In the genomic region with DNA sequence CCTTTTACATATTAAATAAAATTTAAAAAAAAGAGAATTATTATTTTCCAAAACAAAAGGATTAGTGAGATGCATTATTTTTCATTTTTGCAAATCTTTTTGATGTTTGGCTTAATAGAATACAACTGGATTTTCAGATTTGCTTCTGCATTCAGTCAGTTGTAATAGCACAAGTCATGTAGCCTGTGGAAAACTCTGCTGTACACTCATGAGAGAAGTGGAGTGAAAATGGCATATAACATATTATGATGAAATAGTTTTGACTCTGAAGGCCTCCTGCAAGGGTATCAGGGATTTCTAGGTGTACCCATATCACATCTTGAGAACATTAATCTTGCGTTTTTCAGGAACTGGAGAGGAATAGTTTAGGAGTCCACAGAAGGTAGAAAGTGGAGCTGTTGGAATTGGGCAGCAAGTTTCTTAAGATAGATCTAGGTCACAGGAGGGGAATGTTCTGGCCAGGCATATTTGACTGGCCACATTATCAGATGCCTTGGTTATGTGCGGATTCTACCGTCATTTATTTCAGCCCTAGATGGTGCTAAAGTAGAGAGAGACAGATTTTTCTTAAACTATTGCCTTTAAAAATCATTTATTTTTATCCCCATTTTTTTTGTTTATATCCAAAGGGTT, we compare ENCODE assay signal across 15 cellular contexts. TPM values are rescaled to one million over a fixed set of nuclear protein-coding genes. Genes with fewer than 3 reads are reported as not detected.
DNase-seq lines count a peak whose midpoint lies in the region; ATAC-seq and TF ChIP-seq lines count a peak whose summit lies in the region.
"Had no signal": no experiment of that assay in that cellular context is flagged by ENCODE, and none has a peak within 500 bp of the region (broad histone marks: within the 10 kb centered on the region; RNA-seq: fewer than 3 reads in every experiment).

No MANE protein-coding gene starts in this region.

- H3K27me3 Mint-ChIP-seq in IgD-negative memory B cell, result no peaks in the 10 kb centered on the region
- no peaks in the 10 kb centered on the region for H3K27me3 Mint-ChIP-seq in activated naive CD8-positive, alpha-beta T cell
- H3K27me3 Mint-ChIP-seq in activated CD8-positive, alpha-beta memory T cell treated with anti-CD3 and anti-CD28 coated beads, Interleukin-2, amount 10 ng/mL, durations not matched to agents 7 days and 5 days, result no peaks in the 10 kb centered on the region

- no peaks in the 10 kb centered on the region for H3K9me3 Mint-ChIP-seq in IgD-negative memory B cell
- H3K9me3 Mint-ChIP-seq in activated naive CD8-positive, alpha-beta T cell (ENCODE audit: low read depth), result no peaks in the 10 kb centered on the region
- no peaks in the 10 kb centered on the region for H3K9me3 Mint-ChIP-seq in activated CD8-positive, alpha-beta memory T cell treated with anti-CD3 and anti-CD28 coated beads, Interleukin-2, amount 10 ng/mL, durations not matched to agents 7 days and 5 days (ENCODE audit: low read depth)
- H3K9me3 Mint-ChIP-seq: HFFc6 had no signal

- peak; percentile 77 to 87 (median 82) for ATAC-seq in heart left ventricle
- peak; percentile 96 to 97 for ATAC-seq in gastrocnemius medialis
- ATAC-seq in activated CD8-positive, alpha-beta memory T cell treated with anti-CD3 and anti-CD28 coated beads, Interleukin-2, amount 10 ng/mL, durations not matched to agents 7 days and 5 days, result no peak
- ATAC-seq: right lobe of liver had no signal

- CTCF ChIA-PET in activated CD8-positive, alpha-beta memory T cell treated with anti-CD3 and anti-CD28 coated beads, Interleukin-2, amount 10 ng/mL, durations not matched to agents 7 days and 5 days (lab: Charles Lee), result interaction anchor here (0.9 kb wide), 1 partner anchor 12 kb away, joined by 3 read pairs; no protein-coding TSS in a partner anchor

- DNase-seq in heart left ventricle (no peak), gastrocnemius medialis (peak; percentile 13 to 30), HUDEP-2 (lab: John Stamatoyannopoulos, UW; ENCODE audit: unreplicated experiment in 76 of 76) (no peak), mucosa of gallbladder (ENCODE audit: low spot score) (no peak), globus pallidus (ENCODE audit: low spot score) (no peak)
- no peak for DNase-seq in activated CD8-positive, alpha-beta memory T cell treated with anti-CD3 and anti-CD28 coated beads, Interleukin-2, amount 10 ng/mL, durations not matched to agents 7 days and 5 days
- DNase-seq: activated CD4-positive, alpha-beta T cell treated with anti-CD3 and anti-CD28 coated beads, Interleukin-2, amount 50 U/mL, for 1 hour; activated naive CD4-positive, alpha-beta T cell treated with Interleukin-2 at 50 U/mL for 16 hours; cortex of kidney; HFFc6; MV-4-11; NCI-H226; right lobe of liver had no signal

- H3K9me3 ChIP-seq in heart left ventricle (no peaks in the 10 kb centered on the region), gastrocnemius medialis (no peaks in the 10 kb centered on the region)
- H3K9me3 ChIP-seq: right lobe of liver had no signal

- in situ Hi-C loops in gastrocnemius medialis (cut with MboI; ENCODE audit: low sequenced_read_pairs in 4 of 4), result no loop called here

- H3K27ac Mint-ChIP-seq in IgD-negative memory B cell, result peak overlapping the region; percentile 14 to 70 (median 57)
- H3K27ac Mint-ChIP-seq in activated naive CD8-positive, alpha-beta T cell, result peak overlapping the region; percentile 88
- no peak overlapping the region for H3K27ac Mint-ChIP-seq in activated CD8-positive, alpha-beta memory T cell treated with anti-CD3 and anti-CD28 coated beads, Interleukin-2, amount 10 ng/mL, durations not matched to agents 7 days and 5 days
- H3K27ac Mint-ChIP-seq: HFFc6 had no signal

- peaks cover 14% of the 10 kb centered on the region for H3K36me3 Mint-ChIP-seq in IgD-negative memory B cell
- peaks cover 13% of the 10 kb centered on the region for H3K36me3 Mint-ChIP-seq in activated naive CD8-positive, alpha-beta T cell
- H3K36me3 Mint-ChIP-seq in activated CD8-positive, alpha-beta memory T cell treated with anti-CD3 and anti-CD28 coated beads, Interleukin-2, amount 10 ng/mL, durations not matched to agents 7 days and 5 days, result peaks cover 38% of the 10 kb centered on the region

- peaks cover 42 to 51% (median 46%) of the 10 kb centered on the region in 3 donors for H3K4me1 Mint-ChIP-seq in IgD-negative memory B cell
- peaks cover 78% of the 10 kb centered on the region for H3K4me1 Mint-ChIP-seq in activated naive CD8-positive, alpha-beta T cell (ENCODE audit: low read depth)
- H3K4me1 Mint-ChIP-seq in activated CD8-positive, alpha-beta memory T cell treated with anti-CD3 and anti-CD28 coated beads, Interleukin-2, amount 10 ng/mL, durations not matched to agents 7 days and 5 days, result peaks cover 43% of the 10 kb centered on the region

- TF ChIP-seq POLR2A in heart left ventricle (IDR thresholded peaks at IDR 0.05) (no peak), gastrocnemius medialis (IDR thresholded peaks at IDR 0.05) (no peak)

- WGBS in heart left ventricle, 4 donors, result 45 to 56% (median 53%) methylated on average over 3 of the region's 3 CpGs

- H3K4me3 Mint-ChIP-seq in IgD-negative memory B cell, result no peak overlapping the region
- peak overlapping the region; percentile 5 for H3K4me3 Mint-ChIP-seq in activated naive CD8-positive, alpha-beta T cell
- H3K4me3 Mint-ChIP-seq in activated CD8-positive, alpha-beta memory T cell treated with anti-CD3 and anti-CD28 coated beads, Interleukin-2, amount 10 ng/mL, durations not matched to agents 7 days and 5 days, result no peak overlapping the region
- H3K4me3 Mint-ChIP-seq: HFFc6 had no signal

- H3K27ac ChIP-seq in heart left ventricle (peak overlapping the region in 11 of 12 donors; percentile 16 to 80 (median 58)), gastrocnemius medialis (peak overlapping the region; percentile 78 to 90 (median 85))
- H3K27ac ChIP-seq: right lobe of liver had no signal

- peak in 1 of 12 donors; percentile 13 for TF ChIP-seq CTCF in heart left ventricle (IDR thresholded peaks at IDR 0.05)
- TF ChIP-seq CTCF in gastrocnemius medialis (IDR thresholded peaks at IDR 0.05 in 4 of 5, conservative IDR thresholded peaks at IDR 0.05 in 1 of 5), result no peak

- H3K36me3 ChIP-seq in heart left ventricle (no peaks in the 10 kb centered on the region), gastrocnemius medialis (no peaks in the 10 kb centered on the region)
- H3K36me3 ChIP-seq: right lobe of liver had no signal

- H3K4me3 ChIP-seq in heart left ventricle (no peak overlapping the region), gastrocnemius medialis (peak overlapping the region in 2 of 4 donors; percentile 5 to 13)
- H3K4me3 ChIP-seq: right lobe of liver had no signal

- intact Hi-C loops in heart left ventricle (cut with DNase I), result no loop called here
- intact Hi-C loops in gastrocnemius medialis (cut with DNase I; ENCODE audit: low total_unique reads), result loop anchor here (5.0 kb wide), 1 partner anchor 210 kb away; no protein-coding TSS in a partner anchor

- H3K4me1 ChIP-seq in heart left ventricle (peaks cover 6 to 41% (median 24%) of the 10 kb centered on the region in 12 donors), gastrocnemius medialis (peaks cover 46 to 56% of the 10 kb centered on the region in 2 donors)

- H3K27me3 ChIP-seq in heart left ventricle, result no peaks in the 10 kb centered on the region
- H3K27me3 ChIP-seq in gastrocnemius medialis, result no peaks in the 10 kb centered on the region
- H3K27me3 ChIP-seq: right lobe of liver had no signal

RNA-seq across cellular contexts. Expression of a gene that starts 16.4 kb away (rescaled TPM):
- polyA plus RNA-seq in IgD-negative memory B cell, result 20.1 TPM
- 10 to 100 TPM; 47.4 to 82.2 (median 56.3) TPM for total RNA-seq in heart left ventricle
- polyA plus RNA-seq in heart left ventricle, result 10 to 100 TPM in 1 of 2 donors, 1 to 10 TPM in 1; 8.6 to 12.5 TPM
- 10 to 100 TPM; 31.9 to 48.7 (median 33.1) TPM for total RNA-seq in gastrocnemius medialis
- total RNA-seq in mucosa of gallbladder, result 37.1 TPM
- total RNA-seq in activated CD8-positive, alpha-beta memory T cell treated with anti-CD3 and anti-CD28 coated beads, Interleukin-2, amount 10 ng/mL, durations not matched to agents 7 days and 5 days, result 10 to 100 TPM; 67.4 to 80.4 TPM

Comparison
In these comparisons a context has a peak if more than half of its experiments do, and no peak if none do; other contexts are left out.
1. DNase-seq: peak in gastrocnemius medialis (2 of 2); none in heart left ventricle (0 of 5), HUDEP-2 (0 of 76), mucosa of gallbladder (single experiment), globus pallidus (single experiment) and activated CD8-positive, alpha-beta memory T cell treated with anti-CD3 and anti-CD28 coated beads, Interleukin-2, amount 10 ng/mL, durations not matched to agents 7 days and 5 days (single experiment).